ENCODE assay signal across 8 cellular contexts in genomic region chr11:12223771-12224536, GRCh38.
DNase-seq lines count a peak whose midpoint lies in the region; ATAC-seq and TF ChIP-seq lines count a peak whose summit lies in the region.

No MANE protein-coding gene starts in this region.

- no peak overlapping the region for H2BK20ac ChIP-seq in H9 (ENCODE audit: low read depth, low read length, poor library complexity, severe bottlenecking)

- no peak for TF ChIP-seq RAD21 in liver (IDR thresholded peaks at IDR 0.05)

- H3K23me2 ChIP-seq in H9 (ENCODE audit: insufficient read length, low read depth, low read length, poor library complexity, severe bottlenecking), result no peaks in the 10 kb centered on the region

- H3K4ac ChIP-seq in H9 (ENCODE audit: low read depth, low read length), result no peak overlapping the region

- peak overlapping the region; percentile 78 for H3K4me3 Mint-ChIP-seq in CD4-positive, alpha-beta T cell
- H3K4me3 Mint-ChIP-seq in HFFc6 (no peak overlapping the region), T-helper 17 cell (peak overlapping the region; percentile 89), H9 (no peak overlapping the region)

- no peak overlapping the region for H3K18ac ChIP-seq in H9 (ENCODE audit: insufficient read length, low read depth, low read length)

- H2BK5ac ChIP-seq in H9 (ENCODE audit: insufficient read length, low read length), result no peak overlapping the region

- no peaks in the 10 kb centered on the region for H3K27me3 Mint-ChIP-seq in CD4-positive, alpha-beta T cell
- H3K27me3 Mint-ChIP-seq in HFFc6 (ENCODE audit: insufficient read depth) (peaks cover 6% of the 10 kb centered on the region), T-helper 17 cell (no peaks in the 10 kb centered on the region), H9 (ENCODE audit: low read depth) (no peaks in the 10 kb centered on the region; the same call in 1 of the 2 replicates)

- no peak overlapping the region for H4K91ac ChIP-seq in H9 (ENCODE audit: insufficient read length, low read depth, low read length)

- H2BK120ac ChIP-seq in H9 (ENCODE audit: low read depth, low read length, poor library complexity, severe bottlenecking), result no peak overlapping the region

- no peak overlapping the region for H2BK15ac ChIP-seq in H9 (ENCODE audit: low read depth, low read length)

- H3K56ac ChIP-seq in H9 (ENCODE audit: insufficient read length, low read depth, low read length), result no peak overlapping the region

- H3K4me2 ChIP-seq in H9 (ENCODE audit: insufficient read depth, insufficient read length, low read length), result no peak overlapping the region

- no peak for DNase-seq in CD4-positive, alpha-beta T cell
- no peak for DNase-seq in HFFc6
- no peak for DNase-seq in T-helper 17 cell
- no peak for DNase-seq in H9
- no peak for DNase-seq in NCI-H2171 (lab: John Stamatoyannopoulos, UW)
- DNase-seq in RKO (ENCODE audit: low spot score), result no peak

- H2BK12ac ChIP-seq in H9 (ENCODE audit: insufficient read length, low read depth, low read length), result no peak overlapping the region

- no peak overlapping the region for H3K23ac ChIP-seq in H9 (ENCODE audit: insufficient read length, low read depth, low read length)

- intact Hi-C loops in CD4-positive, alpha-beta T cell (cut with DNase I, micrococcal nuclease), result loop anchor here in 1 of 2 experiments (2.0 kb wide), 1 partner anchor 29 kb away; no protein-coding TSS in a partner anchor

- WGBS in liver, result 77% methylated on average over 7 of the region's 7 CpGs
- no CpG with 5 or more reads among the region's 7 CpGs for WGBS in H9 (ENCODE audit: extremely low coverage, insufficient read length, low lambda C conversion rate)

- peaks cover 0 to 31% (median 13%) of the 10 kb centered on the region in 4 donors for H3K36me3 ChIP-seq in liver (ENCODE audit: control insufficient read depth in 4 of 4, insufficient read depth in 3 of 4, low read depth in 1 of 4, low read length in 3 of 4)

- H2AK5ac ChIP-seq in H9 (ENCODE audit: insufficient read length, low read length), result no peak overlapping the region

- no peak overlapping the region for H4K8ac ChIP-seq in H9 (replicated peaks; ENCODE audit: insufficient read length, low read depth, low read length)

- no peak for TF ChIP-seq CTCF in CD4-positive, alpha-beta T cell (IDR thresholded peaks at IDR 0.05)
- TF ChIP-seq CTCF in HFFc6 (IDR thresholded peaks at IDR 0.05) (no peak), liver (IDR thresholded peaks at IDR 0.05; ENCODE audit: low read depth, low read length, missing input control) (no peak), H9 (conservative IDR thresholded peaks at IDR 0.05) (no peak)

- peak overlapping the region; percentile 92 for H3K27ac Mint-ChIP-seq in CD4-positive, alpha-beta T cell
- H3K27ac Mint-ChIP-seq in HFFc6 (peak overlapping the region; percentile 58), T-helper 17 cell (peak overlapping the region; percentile 98), H9 (no peak overlapping the region)

- no peak overlapping the region for H3K9ac ChIP-seq in liver (ENCODE audit: low read depth in 1 of 2, low read length in 2 of 2)
- H3K9ac ChIP-seq in H9 (ENCODE audit: extremely low read depth, insufficient read length, low read length), result no peak overlapping the region

- peaks cover 32% of the 10 kb centered on the region for H3K36me3 Mint-ChIP-seq in CD4-positive, alpha-beta T cell (ENCODE audit: low read depth)
- H3K36me3 Mint-ChIP-seq in HFFc6 (ENCODE audit: low read depth) (peaks cover 69% of the 10 kb centered on the region), T-helper 17 cell (ENCODE audit: low read depth) (peaks cover 10% of the 10 kb centered on the region), H9 (ENCODE audit: insufficient read depth in 1 of 3, low read depth in 3 of 3) (no peaks in the 10 kb centered on the region)

- H3T11ph ChIP-seq in H9 (ENCODE audit: low read length), result no peak overlapping the region

- peak overlapping the region; percentile 67 for H3K27ac ChIP-seq in CD4-positive, alpha-beta T cell (ENCODE audit: low read depth, low read length)
- H3K27ac ChIP-seq in liver (ENCODE audit: low read depth in 1 of 2, low read length in 2 of 2) (peak overlapping the region; percentile 4 to 43), H9 (ENCODE audit: insufficient read length, low read depth, low read length) (no peak overlapping the region)

- H3K9me3 ChIP-seq in CD4-positive, alpha-beta T cell (ENCODE audit: control insufficient read depth, low read length), result no peaks in the 10 kb centered on the region
- H3K9me3 ChIP-seq in T-helper 17 cell (ENCODE audit: control insufficient read depth, low read length, poor library complexity, severe bottlenecking) (no peaks in the 10 kb centered on the region), liver (ENCODE audit: control insufficient read depth in 4 of 4, low read length in 3 of 4) (no peaks in the 10 kb centered on the region), H9 (ENCODE audit: control insufficient read depth, low read depth, low read length) (no peaks in the 10 kb centered on the region)

- peak; percentile 41 for ATAC-seq in CD4-positive, alpha-beta T cell (ENCODE audit: poor library complexity)
- ATAC-seq in T-helper 17 cell, result peak; percentile 20
- ATAC-seq in GM21737 (IDR thresholded peaks at IDR 0.05; ENCODE audit: unreplicated experiment), result no peak

- no peak overlapping the region for H3K4me3 ChIP-seq in liver (ENCODE audit: low read depth in 1 of 3, low read length in 3 of 3)

- POLR2A ChIA-PET in CD4-positive, alpha-beta T cell (lab: Charles Lee), result interaction anchor here (0.7 to 3.8 kb wide), 23 partner anchors 9 to 382 kb away, joined by 3 to 69 read pairs (median 5); partner anchors contain the start of gene MICAL2

- CTCF ChIA-PET in CD4-positive, alpha-beta T cell (lab: Charles Lee), result interaction anchor here (0.8 to 1.4 kb wide), 5 partner anchors 9 to 180 kb away, joined by 3 to 4 read pairs (median 3); no protein-coding TSS in a partner anchor

- H3K4me1 ChIP-seq in liver (ENCODE audit: control insufficient read depth in 4 of 4, insufficient read depth in 4 of 4, low read length in 3 of 4) (peaks cover 8 to 39% (median 31%) of the 10 kb centered on the region in 4 donors), H9 (ENCODE audit: insufficient read depth, low read length) (no peaks in the 10 kb centered on the region)

- H3K27me3 ChIP-seq in CD4-positive, alpha-beta T cell (ENCODE audit: control insufficient read depth, insufficient read depth, low read length), result no peaks in the 10 kb centered on the region
- no peaks in the 10 kb centered on the region for H3K27me3 ChIP-seq in liver (ENCODE audit: control insufficient read depth in 4 of 4, insufficient read depth in 4 of 4, low read length in 3 of 4)
- H3K27me3 ChIP-seq in H9 (ENCODE audit: insufficient read depth, low read length), result no peaks in the 10 kb centered on the region

- no peak overlapping the region for H3K14ac ChIP-seq in H9 (ENCODE audit: insufficient read depth, low read length)

- no peak overlapping the region for H2AFZ ChIP-seq in H9 (ENCODE audit: low read length)

- H3K9me3 Mint-ChIP-seq in CD4-positive, alpha-beta T cell, result no peaks in the 10 kb centered on the region
- H3K9me3 Mint-ChIP-seq in HFFc6 (no peaks in the 10 kb centered on the region), H9 (no peaks in the 10 kb centered on the region)

- H3K79me2 ChIP-seq in H9 (ENCODE audit: insufficient read depth, low read length), result no peaks in the 10 kb centered on the region

- no peaks in the 10 kb centered on the region for H4K20me1 ChIP-seq in H9 (ENCODE audit: control insufficient read depth, insufficient read depth, insufficient read length)

- no peaks in the 10 kb centered on the region for H3K79me1 ChIP-seq in H9 (ENCODE audit: insufficient read depth, low read depth, low read length, poor library complexity, severe bottlenecking)

- H3K4me1 Mint-ChIP-seq in CD4-positive, alpha-beta T cell (ENCODE audit: low read depth), result peaks cover 51% of the 10 kb centered on the region
- H3K4me1 Mint-ChIP-seq in HFFc6 (ENCODE audit: low read depth), result peaks cover 7% of the 10 kb centered on the region
- peaks cover 45% of the 10 kb centered on the region for H3K4me1 Mint-ChIP-seq in T-helper 17 cell
- H3K4me1 Mint-ChIP-seq in H9, result 0 out of 4 replicates have a peak, but pooled peaks cover 0 to 2% of the 10 kb centered on the region in 2 experiments

- H4K5ac ChIP-seq in H9 (ENCODE audit: insufficient read length, low read depth, low read length), result no peak overlapping the region

TF ChIP-seq in liver, 16 proteins besides CTCF, POLR2A, EP300 and RAD21 (continues in another document):
- TF ChIP-seq FOXA1 (IDR thresholded peaks at IDR 0.05) (no peak), HNF4A (conservative IDR thresholded peaks at IDR 0.05) (no peak), ATF3 (IDR thresholded peaks at IDR 0.05) (no peak), JUND (IDR thresholded peaks at IDR 0.05) (no peak), NR2F2 (IDR thresholded peaks at IDR 0.05) (no peak), FOXA2 (IDR thresholded peaks at IDR 0.05) (no peak), REST (IDR thresholded peaks at IDR 0.05) (no peak)

Comparison
In these comparisons a context has a peak if more than half of its experiments do, and no peak if none do; other contexts are left out.
1. H3K27ac Mint-ChIP-seq: peak in CD4-positive, alpha-beta T cell (single experiment), HFFc6 (single experiment) and T-helper 17 cell (single experiment); none in H9 (0 of 3).
2. H3K4me3 Mint-ChIP-seq: peak in CD4-positive, alpha-beta T cell (single experiment) and T-helper 17 cell (single experiment); none in HFFc6 (single experiment) and H9 (0 of 2).